Comparison of ENCODE assay signal across 19 cellular contexts in the genomic region with DNA sequence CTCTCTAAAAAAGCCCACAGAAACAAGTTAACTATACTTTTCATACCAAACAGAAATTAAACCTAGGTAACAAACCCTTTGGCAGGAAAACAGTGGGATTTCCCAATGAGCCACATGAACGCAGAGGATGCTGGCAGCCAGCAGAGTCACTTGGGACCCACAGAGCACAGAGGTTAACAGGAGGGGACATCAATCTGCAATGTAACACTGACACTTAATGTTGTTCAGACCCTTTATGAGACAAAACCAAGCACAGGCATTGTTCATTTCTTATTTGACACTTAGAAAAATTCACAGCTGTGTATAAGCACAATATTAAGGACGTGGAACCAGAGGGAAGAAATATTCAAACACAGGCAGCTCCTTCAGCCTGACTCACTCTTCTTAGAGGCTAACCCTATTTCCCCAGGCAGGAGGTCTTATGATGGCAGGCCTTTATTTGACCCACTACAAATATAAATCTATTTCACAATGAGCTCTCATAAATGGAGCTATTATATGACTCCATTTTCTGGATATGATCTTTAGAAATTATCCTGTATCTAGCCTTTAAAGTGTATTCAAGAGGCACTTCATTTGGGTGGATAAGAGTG.
DNase-seq lines count a peak whose midpoint lies in the region; ATAC-seq and TF ChIP-seq lines count a peak whose summit lies in the region.
"Had no signal": no experiment of that assay in that cellular context is flagged by ENCODE, and none has a peak within 500 bp of the region (broad histone marks: within the 10 kb centered on the region; RNA-seq: fewer than 3 reads in every experiment).

No MANE protein-coding gene starts in this region.

- no peak overlapping the region for H3K27ac Mint-ChIP-seq in activated CD8-positive, alpha-beta memory T cell treated with anti-CD3 and anti-CD28 coated beads, Interleukin-2, amount 10 ng/mL, durations not matched to agents 7 days and 5 days
- H3K27ac Mint-ChIP-seq: CD4-positive, alpha-beta memory T cell; HFFc6 had no signal

- H3K27me3 ChIP-seq in neural cell (ENCODE audit: insufficient read depth, low read depth, low read length): no peaks in the 10 kb centered on the region

- CTCF ChIA-PET in activated CD8-positive, alpha-beta memory T cell treated with anti-CD3 and anti-CD28 coated beads, Interleukin-2, amount 10 ng/mL, durations not matched to agents 7 days and 5 days (lab: Charles Lee): interaction anchor here (1.3 kb wide), 1 partner anchor 19 kb away, joined by 4 read pairs; no protein-coding TSS in a partner anchor

- H3K9ac ChIP-seq in neural cell (ENCODE audit: low read length): no peak overlapping the region

- no peaks in the 10 kb centered on the region for H3K9me2 ChIP-seq in neural cell (ENCODE audit: insufficient read depth, low read length)

- no peak for TF ChIP-seq CTCF in neural cell (IDR thresholded peaks at IDR 0.05; ENCODE audit: poor library complexity, severe bottlenecking)

- no peaks in the 10 kb centered on the region for H3K36me3 Mint-ChIP-seq in activated CD8-positive, alpha-beta memory T cell treated with anti-CD3 and anti-CD28 coated beads, Interleukin-2, amount 10 ng/mL, durations not matched to agents 7 days and 5 days
- H3K36me3 Mint-ChIP-seq: CD4-positive, alpha-beta memory T cell had no signal

- peak overlapping the region; percentile 60 for H3K27ac ChIP-seq in neural cell (ENCODE audit: low read length)

- H3K36me3 ChIP-seq in neural cell (ENCODE audit: insufficient read depth, low read length): no peaks in the 10 kb centered on the region

- H3K27me3 Mint-ChIP-seq in activated CD8-positive, alpha-beta memory T cell treated with anti-CD3 and anti-CD28 coated beads, Interleukin-2, amount 10 ng/mL, durations not matched to agents 7 days and 5 days: peaks cover 5% of the 10 kb centered on the region

- H4K20me1 ChIP-seq in neural cell (ENCODE audit: insufficient read depth): no peaks in the 10 kb centered on the region

- peak overlapping the region; percentile 2 for H3K4me3 ChIP-seq in neural cell (ENCODE audit: low read length)

- H3K79me2 ChIP-seq in neural cell (replicated peaks; ENCODE audit: insufficient read depth, low read length): no peaks in the 10 kb centered on the region

- ATAC-seq in HG03432 (IDR thresholded peaks at IDR 0.05; ENCODE audit: unreplicated experiment): no peak
- no peak for ATAC-seq in GM21786 (IDR thresholded peaks at IDR 0.05; ENCODE audit: unreplicated experiment)
- no peak for ATAC-seq in activated CD8-positive, alpha-beta memory T cell treated with anti-CD3 and anti-CD28 coated beads, Interleukin-2, amount 10 ng/mL, durations not matched to agents 7 days and 5 days
- ATAC-seq: HepG2, PC-3, SK-N-SH treated with all-trans-retinoic acid at 6 μM for 48 hours had no signal

- H3K9me3 Mint-ChIP-seq in activated CD8-positive, alpha-beta memory T cell treated with anti-CD3 and anti-CD28 coated beads, Interleukin-2, amount 10 ng/mL, durations not matched to agents 7 days and 5 days (ENCODE audit: low read depth): no peaks in the 10 kb centered on the region
- H3K9me3 Mint-ChIP-seq: CD4-positive, alpha-beta memory T cell; HFFc6 had no signal

- H3K4me2 ChIP-seq in neural cell (ENCODE audit: low read length): peak overlapping the region; percentile 68

- TF ChIP-seq RAD21 in neural cell (conservative IDR thresholded peaks at IDR 0.05): no peak

- H3K4me1 Mint-ChIP-seq in activated CD8-positive, alpha-beta memory T cell treated with anti-CD3 and anti-CD28 coated beads, Interleukin-2, amount 10 ng/mL, durations not matched to agents 7 days and 5 days: no peaks in the 10 kb centered on the region
- H3K4me1 Mint-ChIP-seq: CD4-positive, alpha-beta memory T cell had no signal

- H3F3A ChIP-seq in neural cell (ENCODE audit: insufficient read depth, low read length, poor library complexity, severe bottlenecking): peaks cover 8% of the 10 kb centered on the region

- no peak overlapping the region for H2AFZ ChIP-seq in neural cell (ENCODE audit: low read depth, low read length)

- DNase-seq in COLO829 (ENCODE audit: low spot score) (peak; percentile 19), NCI-H2107 (lab: John Stamatoyannopoulos, UW) (peak; percentile 26), astrocyte of the hippocampus (ENCODE audit: low read depth, low spot score) (peak; percentile 37)
- no peak for DNase-seq in activated CD8-positive, alpha-beta memory T cell treated with anti-CD3 and anti-CD28 coated beads, Interleukin-2, amount 10 ng/mL, durations not matched to agents 7 days and 5 days
- DNase-seq: CD4-positive, alpha-beta memory T cell; HFFc6; KBM-7; NCI-H1417 treated with DMSO at 0.1 percent for 48 hours; NCI-H2029 treated with DMSO at 0.1 percent for 48 hours; NCI-H226; NCI-H524; PC-3; RPMI8226; SHP77 treated with DMSO at 0.1 percent for 48 hours had no signal

- no peaks in the 10 kb centered on the region for H3K9me3 ChIP-seq in neural cell (ENCODE audit: low read length)

- H3K4me3 Mint-ChIP-seq in activated CD8-positive, alpha-beta memory T cell treated with anti-CD3 and anti-CD28 coated beads, Interleukin-2, amount 10 ng/mL, durations not matched to agents 7 days and 5 days: no peak overlapping the region
- H3K4me3 Mint-ChIP-seq: CD4-positive, alpha-beta memory T cell; HFFc6 had no signal

- TF ChIP-seq EP300 in neural cell (conservative IDR thresholded peaks at IDR 0.05; ENCODE audit: poor library complexity, severe bottlenecking): no peak

TF ChIP-seq in neural cell, 6 proteins besides CTCF, POLR2A, EP300 and RAD21:
- TF ChIP-seq TAF1 (IDR thresholded peaks at IDR 0.05; ENCODE audit: low read depth) (no peak), EZH2 (IDR thresholded peaks at IDR 0.05; ENCODE audit: borderline replicate concordance, insufficient read depth, low read length, poor library complexity, severe bottlenecking) (no peak), MXI1 (conservative IDR thresholded peaks at IDR 0.05; ENCODE audit: poor library complexity, severe bottlenecking) (no peak)
- TF ChIP-seq, protein P1, sequence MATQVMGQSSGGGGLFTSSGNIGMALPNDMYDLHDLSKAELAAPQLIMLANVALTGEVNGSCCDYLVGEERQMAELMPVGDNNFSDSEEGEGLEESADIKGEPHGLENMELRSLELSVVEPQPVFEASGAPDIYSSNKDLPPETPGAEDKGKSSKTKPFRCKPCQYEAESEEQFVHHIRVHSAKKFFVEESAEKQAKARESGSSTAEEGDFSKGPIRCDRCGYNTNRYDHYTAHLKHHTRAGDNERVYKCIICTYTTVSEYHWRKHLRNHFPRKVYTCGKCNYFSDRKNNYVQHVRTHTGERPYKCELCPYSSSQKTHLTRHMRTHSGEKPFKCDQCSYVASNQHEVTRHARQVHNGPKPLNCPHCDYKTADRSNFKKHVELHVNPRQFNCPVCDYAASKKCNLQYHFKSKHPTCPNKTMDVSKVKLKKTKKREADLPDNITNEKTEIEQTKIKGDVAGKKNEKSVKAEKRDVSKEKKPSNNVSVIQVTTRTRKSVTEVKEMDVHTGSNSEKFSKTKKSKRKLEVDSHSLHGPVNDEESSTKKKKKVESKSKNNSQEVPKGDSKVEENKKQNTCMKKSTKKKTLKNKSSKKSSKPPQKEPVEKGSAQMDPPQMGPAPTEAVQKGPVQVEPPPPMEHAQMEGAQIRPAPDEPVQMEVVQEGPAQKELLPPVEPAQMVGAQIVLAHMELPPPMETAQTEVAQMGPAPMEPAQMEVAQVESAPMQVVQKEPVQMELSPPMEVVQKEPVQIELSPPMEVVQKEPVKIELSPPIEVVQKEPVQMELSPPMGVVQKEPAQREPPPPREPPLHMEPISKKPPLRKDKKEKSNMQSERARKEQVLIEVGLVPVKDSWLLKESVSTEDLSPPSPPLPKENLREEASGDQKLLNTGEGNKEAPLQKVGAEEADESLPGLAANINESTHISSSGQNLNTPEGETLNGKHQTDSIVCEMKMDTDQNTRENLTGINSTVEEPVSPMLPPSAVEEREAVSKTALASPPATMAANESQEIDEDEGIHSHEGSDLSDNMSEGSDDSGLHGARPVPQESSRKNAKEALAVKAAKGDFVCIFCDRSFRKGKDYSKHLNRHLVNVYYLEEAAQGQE (IDR thresholded peaks at IDR 0.05; ENCODE audit: borderline replicate concordance): no peak
